8 cellular contexts compared by ENCODE assay signal in genomic region chr4:4859799-4860380, GRCh38. TPM values are rescaled to one million over a fixed set of nuclear protein-coding genes. Genes with fewer than 3 reads are reported as not detected.
DNase-seq lines count a peak whose midpoint lies in the region; ATAC-seq and TF ChIP-seq lines count a peak whose summit lies in the region.

No MANE protein-coding gene starts in this region.

- intact Hi-C loops in A673 (cut with micrococcal nuclease; ENCODE audit: unreplicated experiment) (loop anchor here (5.0 kb wide), 1 partner anchor 188 kb away; no protein-coding TSS in a partner anchor), MCF 10A (cut with micrococcal nuclease) (no loop called here)

- no peaks in the 10 kb centered on the region for H3K9me3 ChIP-seq in A673 (ENCODE audit: low read depth, low read length, poor library complexity, severe bottlenecking)

- no peak overlapping the region for H4K5ac ChIP-seq in mesendoderm (ENCODE audit: low read length)

- no CpG with 5 or more reads among the region's 65 CpGs for WGBS in mesendoderm (ENCODE audit: extremely low coverage, insufficient coverage, low lambda C conversion rate)

- peak overlapping the region; percentile 98 for H3K23ac ChIP-seq in mesendoderm (ENCODE audit: low read length)

- H3K4me1 ChIP-seq in A673 (ENCODE audit: insufficient read depth, low read length, poor library complexity, severe bottlenecking) (peaks cover 6% of the 10 kb centered on the region), mesendoderm (ENCODE audit: control insufficient read depth, low read depth, low read length) (peaks cover 10% of the 10 kb centered on the region)

- H2BK120ac ChIP-seq in mesendoderm (ENCODE audit: low read depth, low read length) = no peak overlapping the region

- H3K27me3 Mint-ChIP-seq in MCF 10A (ENCODE audit: insufficient read depth, unreplicated experiment) = peaks cover 15% of the 10 kb centered on the region

- TF ChIP-seq CTCF in A673 (conservative IDR thresholded peaks at IDR 0.05; ENCODE audit: low read depth, low read length) = no peak
- TF ChIP-seq CTCF in MCF 10A (IDR thresholded peaks at IDR 0.05; ENCODE audit: unreplicated experiment) = no peak

- H3K27me3 ChIP-seq in A673 (replicated peaks; ENCODE audit: insufficient read depth, low read depth, low read length, poor library complexity) (peaks cover 30% of the 10 kb centered on the region), mesendoderm (ENCODE audit: insufficient read depth, low read length, poor library complexity) (peaks cover 45% of the 10 kb centered on the region)

- H3K36me3 ChIP-seq in A673 (ENCODE audit: insufficient read depth, low read length, poor library complexity, severe bottlenecking) = no peaks in the 10 kb centered on the region
- no peaks in the 10 kb centered on the region for H3K36me3 ChIP-seq in mesendoderm (ENCODE audit: control insufficient read depth, insufficient read depth, low read length)

- ATAC-seq in GM19395 (IDR thresholded peaks at IDR 0.05; ENCODE audit: unreplicated experiment) = peak; percentile 29
- peak; percentile 32 for ATAC-seq in HG03432 (IDR thresholded peaks at IDR 0.05; ENCODE audit: unreplicated experiment)

- H3K4ac ChIP-seq in mesendoderm (ENCODE audit: low read depth, low read length) = peak overlapping the region; percentile 56

- H3K56ac ChIP-seq in mesendoderm (ENCODE audit: low read length) = peak overlapping the region; percentile 85

- no peak overlapping the region for H4K8ac ChIP-seq in mesendoderm (ENCODE audit: low read depth, low read length)

- peak overlapping the region; percentile 65 for H3K4me3 ChIP-seq in A673 (ENCODE audit: low read depth, low read length, poor library complexity, severe bottlenecking)
- peak overlapping the region; percentile 60 for H3K4me3 ChIP-seq in mesendoderm (ENCODE audit: low read length)

- H3K79me2 ChIP-seq in mesendoderm (ENCODE audit: control insufficient read depth, insufficient read depth, low read length) = no peaks in the 10 kb centered on the region

- H3K9ac ChIP-seq in mesendoderm (ENCODE audit: low read length) = peak overlapping the region; percentile 76

- H3K9me3 Mint-ChIP-seq in MCF 10A (ENCODE audit: unreplicated experiment) = no peaks in the 10 kb centered on the region

- H3K4me1 Mint-ChIP-seq in MCF 10A (ENCODE audit: insufficient read depth, unreplicated experiment) = no peaks in the 10 kb centered on the region

- no peaks in the 10 kb centered on the region for H3K79me1 ChIP-seq in mesendoderm (ENCODE audit: low read length)

- CTCF ChIA-PET in A673 (lab: Charles Lee) = no interaction called here
- CTCF ChIA-PET in MCF 10A (lab: Yijun Ruan, JAX) = interaction anchor here (0.6 kb wide), 1 partner anchor 76 kb away, joined by 3 read pairs; no protein-coding TSS in a partner anchor

- H3K4me2 ChIP-seq in mesendoderm (ENCODE audit: low read length) = peak overlapping the region; percentile 88

- H2AK5ac ChIP-seq in mesendoderm (ENCODE audit: low read length) = no peak overlapping the region

- H3K4me3 Mint-ChIP-seq in MCF 10A (ENCODE audit: unreplicated experiment) = peak overlapping the region; percentile 79

- peaks cover 14% of the 10 kb centered on the region for H3K36me3 Mint-ChIP-seq in MCF 10A (ENCODE audit: insufficient read depth, unreplicated experiment)

- no peak for DNase-seq in A673 (ENCODE audit: low spot score)
- peak; percentile 4 for DNase-seq in MCF 10A (ENCODE audit: unreplicated experiment)
- DNase-seq in mesendoderm = no peak
- no peak for DNase-seq in dedifferentiated amniotic fluid mesenchymal stem cell (ENCODE audit: extremely low spot score)
- DNase-seq in DMS53 treated with DMSO at 0.1 percent for 48 hours (lab: John Stamatoyannopoulos, UW; ENCODE audit: unreplicated experiment) = no peak
- DNase-seq in activated CD8-positive, alpha-beta memory T cell treated with anti-CD3 and anti-CD28 coated beads, Interleukin-2, amount 50 U/mL, for 48 hours = no peak

- H2BK15ac ChIP-seq in mesendoderm (replicated peaks; ENCODE audit: low read depth) = no peak overlapping the region

- no peak overlapping the region for H3K27ac Mint-ChIP-seq in MCF 10A (ENCODE audit: low read depth, unreplicated experiment)

- H2BK5ac ChIP-seq in mesendoderm (ENCODE audit: low read length) = no peak overlapping the region

- peak overlapping the region; percentile 77 for H3K18ac ChIP-seq in mesendoderm (ENCODE audit: low read length)

- BruUV-seq in A673 (replicated peaks; lab: Mats Ljungman, UMichigan) = no TSS peak
- no TSS peak for BruUV-seq in MCF 10A (replicated peaks; lab: Mats Ljungman, UMichigan)

- POLR2A ChIA-PET in A673 (lab: Charles Lee; ENCODE audit: low non-redundant PET) (no interaction called here), MCF 10A (lab: Yijun Ruan, JAX) (interaction anchor here (3.0 kb wide), 1 partner anchor 318 kb away, joined by 15 read pairs; the partner anchor contains the start of gene STX18)

- H3K27ac ChIP-seq in A673 (ENCODE audit: low read depth, low read length, poor library complexity, severe bottlenecking) (peak overlapping the region; percentile 40), mesendoderm (ENCODE audit: low read depth, low read length) (no peak overlapping the region)

RNA-seq across cellular contexts. Expression of gene MSX1, which starts 0.4 kb away (rescaled TPM):
- total RNA-seq in A673 (2021) = 4.7 and 6.1 TPM in 2 replicates
- 3.6 and 3.9 TPM in 2 replicates for total RNA-seq in MCF 10A (2022)
- polyA plus RNA-seq in mesendoderm (2013, experiment 1 of 2) = 1.4 TPM
- polyA plus RNA-seq in mesendoderm (2013, experiment 2 of 2) = 1.3 TPM
